ENCODE assay signal across 8 cellular contexts in the genomic region with DNA sequence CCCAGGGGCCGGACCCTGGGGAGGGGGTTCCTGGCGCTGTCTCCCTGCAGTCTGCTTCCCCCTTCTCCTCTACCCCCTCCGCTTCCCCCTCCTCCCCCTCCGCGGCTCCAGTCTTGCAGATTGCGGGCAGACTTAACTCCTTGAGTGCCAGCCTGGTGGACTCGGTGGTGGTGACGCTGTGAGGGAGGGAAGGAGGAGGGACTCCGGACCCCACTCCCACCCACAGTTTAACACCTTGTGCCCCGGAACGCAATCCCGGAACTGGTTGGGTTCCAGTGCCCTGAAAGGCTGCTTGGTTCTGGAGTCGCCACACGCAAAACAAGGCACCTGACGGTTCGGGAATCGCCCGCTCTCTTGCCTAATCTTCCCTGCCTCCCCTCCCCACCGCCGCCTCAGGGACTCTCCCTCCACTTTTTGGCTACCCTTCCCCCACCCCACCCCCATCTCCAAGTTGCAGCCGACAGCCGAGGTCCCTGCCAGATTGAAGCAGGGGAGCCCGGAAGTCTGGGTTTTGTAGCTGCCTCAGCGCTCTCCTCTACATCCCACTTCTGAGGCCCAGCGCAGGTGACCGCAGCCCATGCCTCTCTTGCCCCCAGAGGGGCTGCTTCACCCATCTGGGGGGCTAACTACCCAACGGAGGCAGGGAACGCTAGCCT. TPM values are rescaled to one million over a fixed set of nuclear protein-coding genes. Genes with fewer than 3 reads are reported as not detected.
A peak's percentile ranks its signal among the peaks of the same experiment; 100 is the strongest.
DNase-seq lines count a peak whose midpoint lies in the region; ATAC-seq, FAIRE-seq and TF ChIP-seq lines count a peak whose summit lies in the region.

No MANE protein-coding gene starts in this region.

- peak overlapping the region; percentile 98 to 100 for H3K27ac ChIP-seq in A549
- peak overlapping the region in 58 of 59 donors; percentile 83 to 100 (median 98) for H3K27ac ChIP-seq in dorsolateral prefrontal cortex
- peak overlapping the region; percentile 97 to 99 for H3K27ac ChIP-seq in liver (ENCODE audit: low read depth in 1 of 2, low read length in 2 of 2)

- peak overlapping the region; percentile 100 for H3K4me2 ChIP-seq in A549

- no peaks in the 10 kb centered on the region for H3K9me3 Mint-ChIP-seq in activated CD4-positive, alpha-beta T cell treated with anti-CD3 and anti-CD28 coated beads, Interleukin-2, amount 10 ng/mL, durations not matched to agents 7 days and 5 days

- FAIRE-seq in A549 (lab: Jason Lieb, UNC) = no peak

- peaks cover 46% of the 10 kb centered on the region for H3K4me1 Mint-ChIP-seq in activated CD4-positive, alpha-beta T cell treated with anti-CD3 and anti-CD28 coated beads, Interleukin-2, amount 10 ng/mL, durations not matched to agents 7 days and 5 days

- H3K9ac ChIP-seq in liver (ENCODE audit: low read depth in 1 of 2, low read length in 2 of 2) = peak overlapping the region in 1 of 2 donors; percentile 45

- POLR2A ChIA-PET in A549 (lab: Yijun Ruan, JAX) = interaction anchor here (0.6 to 1.0 kb wide), 2 partner anchors 21 to 30 kb away, joined by 3 to 4 read pairs; no protein-coding TSS in a partner anchor
- POLR2A ChIA-PET in activated CD4-positive, alpha-beta T cell treated with anti-CD3 and anti-CD28 coated beads, Interleukin-2, amount 10 ng/mL, durations not matched to agents 7 days and 5 days (lab: Charles Lee) = interaction anchor here (0.7 kb wide), 1 partner anchor 11 kb away, joined by 4 read pairs; no protein-coding TSS in a partner anchor

- 0% methylated on average over 12 of the region's 28 CpGs for WGBS in A549 (ENCODE audit: missing lambda C conversion rate)
- under 1% methylated on average over 26 of the region's 28 CpGs for WGBS in liver

- H3K9me3 ChIP-seq in A549 (no peaks in the 10 kb centered on the region), liver (ENCODE audit: control insufficient read depth in 4 of 4, low read length in 3 of 4) (no peaks in the 10 kb centered on the region)

- CTCF ChIA-PET in A549 (lab: Yijun Ruan, JAX) = interaction anchor here (1.0 to 6.6 kb wide), 16 partner anchors 10 to 240 kb away, joined by 3 to 55 read pairs (median 4); a partner anchor contains a TSS
- CTCF ChIA-PET in activated CD4-positive, alpha-beta T cell treated with anti-CD3 and anti-CD28 coated beads, Interleukin-2, amount 10 ng/mL, durations not matched to agents 7 days and 5 days (lab: Charles Lee) = interaction anchor here (0.8 to 5.0 kb wide), 16 partner anchors 8 to 270 kb away, joined by 3 to 53 read pairs (median 5); a partner anchor contains a TSS

- DNase-seq in A549 (ENCODE audit: low read depth in 1 of 2, low spot score in 1 of 2) (peak; percentile 83 to 92), GM20000 (ENCODE audit: low spot score) (peak; percentile 56), NCI-H526 (lab: John Stamatoyannopoulos, UW) (peak; percentile 98 to 99), dorsolateral prefrontal cortex (peak; percentile 63 to 90 (median 86))
- peak; percentile 90 for DNase-seq in activated CD4-positive, alpha-beta T cell treated with anti-CD3 and anti-CD28 coated beads, Interleukin-2, amount 10 ng/mL, durations not matched to agents 7 days and 5 days
- peak; percentile 71 for DNase-seq in stimulated activated CD4-positive, alpha-beta T cell treated with anti-CD3 and anti-CD28 coated beads, Interleukin-4, amount 100 ng/mL, for 1 hour

- no peaks in the 10 kb centered on the region for H3K36me3 ChIP-seq in liver (ENCODE audit: control insufficient read depth in 4 of 4, insufficient read depth in 3 of 4, low read depth in 1 of 4, low read length in 3 of 4)

- ATAC-seq in A549 (peak; percentile 42 to 57), GM21825 (IDR thresholded peaks at IDR 0.05; ENCODE audit: unreplicated experiment) (no peak)

- peak overlapping the region; percentile 98 for H3K27ac Mint-ChIP-seq in activated CD4-positive, alpha-beta T cell treated with anti-CD3 and anti-CD28 coated beads, Interleukin-2, amount 10 ng/mL, durations not matched to agents 7 days and 5 days

- TF ChIP-seq RAD21 in A549 (conservative IDR thresholded peaks at IDR 0.05 in 1 of 2, IDR thresholded peaks at IDR 0.05 in 1 of 2) = no peak
- TF ChIP-seq RAD21 in liver (IDR thresholded peaks at IDR 0.05) = no peak

- H3K36me3 Mint-ChIP-seq in activated CD4-positive, alpha-beta T cell treated with anti-CD3 and anti-CD28 coated beads, Interleukin-2, amount 10 ng/mL, durations not matched to agents 7 days and 5 days (ENCODE audit: low read depth) = peaks cover 2% of the 10 kb centered on the region

- peaks cover 2% of the 10 kb centered on the region for H3K27me3 Mint-ChIP-seq in activated CD4-positive, alpha-beta T cell treated with anti-CD3 and anti-CD28 coated beads, Interleukin-2, amount 10 ng/mL, durations not matched to agents 7 days and 5 days

- peak overlapping the region; percentile 93 for H3K4me3 Mint-ChIP-seq in activated CD4-positive, alpha-beta T cell treated with anti-CD3 and anti-CD28 coated beads, Interleukin-2, amount 10 ng/mL, durations not matched to agents 7 days and 5 days

- TF ChIP-seq POLR2A in A549 (IDR thresholded peaks at IDR 0.05; ENCODE audit: low read length) = no peak; the same call in 1 of the 2 replicates

- H3K4me3 ChIP-seq in A549 (peak overlapping the region; percentile 94), dorsolateral prefrontal cortex (peak overlapping the region; percentile 65 to 100 (median 82)), liver (ENCODE audit: low read depth in 1 of 3, low read length in 3 of 3) (peak overlapping the region; percentile 72 to 90 (median 81))

- TF ChIP-seq EP300 in A549 (IDR thresholded peaks at IDR 0.05) = no peak

- H3K27me3 ChIP-seq in dorsolateral prefrontal cortex (no peaks in the 10 kb centered on the region), liver (ENCODE audit: control insufficient read depth in 4 of 4, insufficient read depth in 4 of 4, low read length in 3 of 4) (no peaks in the 10 kb centered on the region)

- intact Hi-C loops in dorsolateral prefrontal cortex (cut with DNase I) = loop anchor here (1.0 to 5.0 kb wide), 4 partner anchors 22 to 237 kb away; a partner anchor contains a TSS

- TF ChIP-seq CTCF in A549 (IDR thresholded peaks at IDR 0.05) (no peak), GM20000 (IDR thresholded peaks at IDR 0.05; ENCODE audit: extremely low read depth, missing control alignments) (no peak), dorsolateral prefrontal cortex (IDR thresholded peaks at IDR 0.05 in 54 of 56, conservative IDR thresholded peaks at IDR 0.05 in 2 of 56; ENCODE audit: low read depth in 1 of 56, partially characterized antibody in 56 of 56) (peak in 1 of 56 donors; percentile 8), liver (IDR thresholded peaks at IDR 0.05; ENCODE audit: low read depth, low read length, missing input control) (no peak)

- H3K4me1 ChIP-seq in A549 = peaks cover 27% of the 10 kb centered on the region
- H3K4me1 ChIP-seq in liver (ENCODE audit: control insufficient read depth in 4 of 4, insufficient read depth in 4 of 4, low read length in 3 of 4) = peaks cover 1 to 32% (median 21%) of the 10 kb centered on the region in 4 donors

TF ChIP-seq in A549, 52 proteins besides CTCF, POLR2A, EP300 and RAD21 (continues in another document):
- no peak for TF ChIP-seq HOXB5 (CRISPR knock-in tag; IDR thresholded peaks at IDR 0.05)
- TF ChIP-seq CBX8 (IDR thresholded peaks at IDR 0.05) = no peak

TF ChIP-seq in liver, 16 proteins besides CTCF, POLR2A, EP300 and RAD21 (continues in another document):
- TF ChIP-seq HNF4G (IDR thresholded peaks at IDR 0.05) (no peak), EGR1 (IDR thresholded peaks at IDR 0.05; ENCODE audit: low read depth in 2 of 2) (no peak)

RNA-seq across cellular contexts. Expression of a gene that starts 3.9 kb away (rescaled TPM):
- 7.0 and 8.8 TPM in 2 replicates for polyA plus RNA-seq in A549 (2011; rRNA removed)
- 16.4 and 27.8 TPM in 2 replicates for polyA plus RNA-seq in A549 (2012; cell fraction: cytosol; rRNA removed)
- polyA plus RNA-seq in A549 (2012; cell fraction: nucleus; rRNA removed) = 41.9 and 56.6 TPM in 2 replicates
- 51.8 to 53.2 TPM (median 52.0 TPM) in 3 replicates for polyA plus RNA-seq in A549 (2017; fragmentation: RNase III; extraction: RNeasy Plus Mini Kit Qiagen cat#74134 plus additional on column Dnase treatment)
- polyA minus RNA-seq in A549 (2011; rRNA and poly(A)+ RNA removed) = 8.8 and 19.9 TPM in 2 replicates
- 100 to 1,000 TPM; 103 to 109 TPM for total RNA-seq in activated CD4-positive, alpha-beta T cell treated with anti-CD3 and anti-CD28 coated beads, Interleukin-2, amount 10 ng/mL, durations not matched to agents 7 days and 5 days
- total RNA-seq in dorsolateral prefrontal cortex = 10 to 100 TPM; 18.7 to 59.0 (median 28.4) TPM
- total RNA-seq in liver = 10 to 100 TPM in 1 of 2 donors, 1 to 10 TPM in 1; 6.1 to 10.2 TPM
- polyA plus RNA-seq in liver = 10 to 100 TPM in 1 of 2 donors, 1 to 10 TPM in 1; 2.2 to 11.6 TPM

RNA-seq across cellular contexts. Expression of a gene that starts 26.5 kb away (rescaled TPM):
- polyA plus RNA-seq in A549 (2011; rRNA removed) = 0.20 and 0.37 TPM in 2 replicates
- polyA plus RNA-seq in A549 (2012; cell fraction: cytosol; rRNA removed) = 0.48 and 0.49 TPM in 2 replicates
- 0.56 and 0.62 TPM in 2 replicates for polyA plus RNA-seq in A549 (2012; cell fraction: nucleus; rRNA removed)
- polyA plus RNA-seq in A549 (2017; fragmentation: RNase III; extraction: RNeasy Plus Mini Kit Qiagen cat#74134 plus additional on column Dnase treatment) = 0.41 to 0.92 TPM (median 0.50 TPM) in 3 replicates
- 0.37 and 0.39 TPM in 2 replicates for polyA minus RNA-seq in A549 (2011; rRNA and poly(A)+ RNA removed)
- under 1 TPM in 1 of 2 experiments, not detected in 1; 0.60 TPM for total RNA-seq in activated CD4-positive, alpha-beta T cell treated with anti-CD3 and anti-CD28 coated beads, Interleukin-2, amount 10 ng/mL, durations not matched to agents 7 days and 5 days
- 1 to 10 TPM in 3 of 120 experiments, under 1 TPM in 24, not detected in 93; 0.43 to 1.2 (median 0.59) TPM for total RNA-seq in dorsolateral prefrontal cortex
- total RNA-seq in liver = not detected
- polyA plus RNA-seq in liver = not detected

RNA-seq across cellular contexts. Expression of a gene that starts 41.9 kb away (rescaled TPM):
- polyA plus RNA-seq in A549 (2011; rRNA removed) (not detected in 2 replicates), A549 (2017; fragmentation: RNase III; extraction: RNeasy Plus Mini Kit Qiagen cat#74134 plus additional on column Dnase treatment) (not detected in 3 replicates), liver (not detected)
- polyA plus RNA-seq in A549 (2012; cell fraction: cytosol; rRNA removed) = not detected in 2 replicates
- polyA plus RNA-seq in A549 (2012; cell fraction: nucleus; rRNA removed) = not detected in 2 replicates
- polyA minus RNA-seq in A549 (2011; rRNA and poly(A)+ RNA removed) = not detected in 2 replicates
- total RNA-seq in activated CD4-positive, alpha-beta T cell treated with anti-CD3 and anti-CD28 coated beads, Interleukin-2, amount 10 ng/mL, durations not matched to agents 7 days and 5 days = not detected
- total RNA-seq in dorsolateral prefrontal cortex (under 1 TPM in 1 of 120 experiments, not detected in 119; 0.44 TPM), liver (not detected)

RNA-seq across cellular contexts. Expression of a gene that starts 45.9 kb away (rescaled TPM):
- polyA plus RNA-seq in A549 (2011; rRNA removed) = not detected in 2 replicates
- polyA plus RNA-seq in A549 (2012; cell fraction: cytosol; rRNA removed) = not detected in 2 replicates
- 0.02 and 0.04 TPM in 2 replicates for polyA plus RNA-seq in A549 (2012; cell fraction: nucleus; rRNA removed)
- polyA plus RNA-seq in A549 (2017; fragmentation: RNase III; extraction: RNeasy Plus Mini Kit Qiagen cat#74134 plus additional on column Dnase treatment) = 0.04 to 0.05 TPM (median 0.04 TPM) in 3 replicates
- polyA minus RNA-seq in A549 (2011; rRNA and poly(A)+ RNA removed) = not detected in 2 replicates
- under 1 TPM; 0.50 to 0.52 TPM for total RNA-seq in activated CD4-positive, alpha-beta T cell treated with anti-CD3 and anti-CD28 coated beads, Interleukin-2, amount 10 ng/mL, durations not matched to agents 7 days and 5 days
- total RNA-seq in dorsolateral prefrontal cortex = not detected
- not detected for total RNA-seq in liver
- polyA plus RNA-seq in liver = under 1 TPM; 0.06 to 0.92 TPM
